In genomic region chr17:78557598-78558039, GRCh38 we compare ENCODE assay signal across 11 cellular contexts. TPM values are rescaled to one million over a fixed set of nuclear protein-coding genes. Genes with fewer than 3 reads are reported as not detected.
DNase-seq lines count a peak whose midpoint lies in the region; TF ChIP-seq lines count a peak whose summit lies in the region.
"Had no signal": no experiment of that assay in that cellular context is flagged by ENCODE, and none has a peak within 500 bp of the region (broad histone marks: within the 10 kb centered on the region; RNA-seq: fewer than 3 reads in every experiment).

No MANE protein-coding gene starts in this region.

- H3K4me1 ChIP-seq in stomach: peaks cover 0 to 2% (median under 1%) of the 10 kb centered on the region in 4 donors

- H3K27ac ChIP-seq in stomach: no peak overlapping the region
- no peak overlapping the region for H3K27ac ChIP-seq in substantia nigra (ENCODE audit: low read depth, low read length, poor library complexity, severe bottlenecking)

- TF ChIP-seq CTCF in stomach (IDR thresholded peaks at IDR 0.05): no peak

- intact Hi-C loops in stomach (cut with DNase I; ENCODE audit: low total_unique reads): no loop called here

- no peak for TF ChIP-seq POLR2A in stomach (IDR thresholded peaks at IDR 0.05)

- no peaks in the 10 kb centered on the region for H3K36me3 ChIP-seq in stomach

- no peak overlapping the region for H3K4me3 ChIP-seq in stomach

- DNase-seq in CD1c-positive myeloid dendritic cell (ENCODE audit: extremely low spot score): peak; percentile 15
- peak; percentile 1 for DNase-seq in MV-4-11 (lab: John Stamatoyannopoulos, UW)
- peak; percentile 22 for DNase-seq in amniotic stem cell (lab: John Stamatoyannopoulos, UW)
- peak; percentile 70 for DNase-seq in kidney glomerular epithelial cell (lab: John Stamatoyannopoulos, UW)
- no peak for DNase-seq in NOMO-1 (lab: John Stamatoyannopoulos, UW; ENCODE audit: unreplicated experiment in 2 of 2)
- no peak for DNase-seq in mucosa of gallbladder (ENCODE audit: low spot score)
- no peak for DNase-seq in stomach
- no peak for DNase-seq in substantia nigra (lab: John Stamatoyannopoulos, UW)
- DNase-seq: COR-L47; naive thymus-derived CD4-positive, alpha-beta T cell; NCI-H345 had no signal

- peaks cover 0 to 8% (median 0%) of the 10 kb centered on the region in 3 donors for H3K27me3 ChIP-seq in stomach

- 23 to 60% (median 52%) methylated on average over 2 of the region's 2 CpGs for WGBS in stomach, 5 donors

- H3K9me3 ChIP-seq in stomach: no peaks in the 10 kb centered on the region

- TF ChIP-seq EP300 in stomach (IDR thresholded peaks at IDR 0.05): no peak

RNA-seq across cellular contexts. Expression of gene DNAH17, which starts 19.6 kb away (rescaled TPM):
- not detected for total RNA-seq in mucosa of gallbladder
- total RNA-seq in stomach: 1 to 10 TPM in 1 of 5 donors, under 1 TPM in 1, not detected in 3; 0.45 to 2.4 TPM
- polyA plus RNA-seq in stomach: under 1 TPM in 1 of 3 donors, not detected in 2; 0.03 TPM

Comparison
In these comparisons a context has a peak if more than half of its experiments do, and no peak if none do; other contexts are left out.
1. DNase-seq: peak in CD1c-positive myeloid dendritic cell (single experiment), MV-4-11 (single experiment), amniotic stem cell (single experiment) and kidney glomerular epithelial cell (single experiment); none in NOMO-1 (0 of 2), mucosa of gallbladder (single experiment), stomach (single experiment) and substantia nigra (0 of 49).